In the genomic region with DNA sequence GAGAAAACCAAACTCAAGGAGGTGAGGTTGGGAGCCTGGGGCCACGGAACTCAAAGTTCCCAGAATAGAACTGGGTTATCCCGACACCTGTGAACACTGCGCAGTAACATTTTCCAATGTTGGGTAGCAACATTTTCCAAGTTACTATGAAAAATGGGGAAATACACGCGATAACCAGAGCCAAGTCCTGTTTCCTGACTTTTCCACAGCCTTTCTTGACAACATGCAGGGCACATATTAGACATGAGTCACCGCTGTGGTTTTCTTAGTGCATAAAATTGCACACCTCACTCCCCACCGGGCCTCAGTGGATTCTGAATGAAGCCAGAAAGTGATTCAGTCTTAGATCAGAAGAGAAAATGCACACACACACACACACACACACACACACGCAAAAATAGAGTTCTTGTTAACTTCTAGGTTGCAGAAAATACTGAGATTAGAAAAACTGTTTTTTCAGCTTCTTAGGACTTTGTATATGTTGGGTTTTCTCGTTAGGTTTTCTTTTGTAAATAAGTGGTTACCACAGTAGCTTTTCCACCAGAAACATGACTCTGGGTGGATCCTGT, we compare ENCODE assay signal across 8 cellular contexts.
DNase-seq lines count a peak whose midpoint lies in the region; ATAC-seq lines count a peak whose summit lies in the region.

No MANE protein-coding gene starts in this region.

- peak; percentile 99 for ATAC-seq in stimulated activated effector memory CD8-positive, alpha-beta T cell treated with anti-CD3 and anti-CD28 coated beads, Interleukin-12 subunit alpha, Interleukin-12 subunit beta, amount 100 ng/mL, for 72 hours
- ATAC-seq in GM18502 (IDR thresholded peaks at IDR 0.05; ENCODE audit: poor library complexity, unreplicated experiment) = no peak

- H3K36me3 Mint-ChIP-seq in stimulated activated effector memory CD8-positive, alpha-beta T cell treated with anti-CD3 and anti-CD28 coated beads, Interleukin-12 subunit alpha, Interleukin-12 subunit beta, amount 100 ng/mL, for 72 hours = peaks cover 13% of the 10 kb centered on the region

- H3K4me3 Mint-ChIP-seq in stimulated activated effector memory CD8-positive, alpha-beta T cell treated with anti-CD3 and anti-CD28 coated beads, Interleukin-12 subunit alpha, Interleukin-12 subunit beta, amount 100 ng/mL, for 72 hours = no peak overlapping the region

- in situ Hi-C loops in ACHN (cut with HindIII; ENCODE audit: low pct_ligation_motif_present, low pct_unique_long_range_greater_than_20kb, low sequenced_read_pairs) = no loop called here

- DNase-seq in ACHN (peak; percentile 94), NOMO-1 treated with DMSO at 0.1 percent for 48 hours (lab: John Stamatoyannopoulos, UW; ENCODE audit: unreplicated experiment) (peak; percentile 1), iris pigment epithelial cell (ENCODE audit: low read depth) (peak; percentile 91), cerebellar cortex (ENCODE audit: low spot score) (no peak), SHP77 treated with DMSO at 0.1 percent for 48 hours (lab: John Stamatoyannopoulos, UW) (no peak)
- peak; percentile 37 for DNase-seq in activated gamma-delta T cell treated with anti-CD3 and anti-CD28 coated beads, Interleukin-2, amount 50 U/mL, for 16 hours (ENCODE audit: low read depth)
- peak; percentile 30 to 74 for DNase-seq in stimulated activated effector memory CD8-positive, alpha-beta T cell treated with anti-CD3 and anti-CD28 coated beads, Interleukin-12 subunit alpha, Interleukin-12 subunit beta, amount 100 ng/mL, for 72 hours (ENCODE audit: low spot score in 2 of 2)

- peaks cover 37% of the 10 kb centered on the region for H3K4me1 Mint-ChIP-seq in stimulated activated effector memory CD8-positive, alpha-beta T cell treated with anti-CD3 and anti-CD28 coated beads, Interleukin-12 subunit alpha, Interleukin-12 subunit beta, amount 100 ng/mL, for 72 hours

- peak overlapping the region; percentile 86 for H3K27ac Mint-ChIP-seq in stimulated activated effector memory CD8-positive, alpha-beta T cell treated with anti-CD3 and anti-CD28 coated beads, Interleukin-12 subunit alpha, Interleukin-12 subunit beta, amount 100 ng/mL, for 72 hours

- no peaks in the 10 kb centered on the region for H3K9me3 Mint-ChIP-seq in stimulated activated effector memory CD8-positive, alpha-beta T cell treated with anti-CD3 and anti-CD28 coated beads, Interleukin-12 subunit alpha, Interleukin-12 subunit beta, amount 100 ng/mL, for 72 hours

Comparison
In these comparisons a context has a peak if more than half of its experiments do, and no peak if none do; other contexts are left out.
1. DNase-seq: peak in ACHN (single experiment), NOMO-1 treated with DMSO at 0.1 percent for 48 hours (single experiment), activated gamma-delta T cell treated with anti-CD3 and anti-CD28 coated beads, Interleukin-2, amount 50 U/mL, for 16 hours (single experiment), iris pigment epithelial cell (single experiment) and stimulated activated effector memory CD8-positive, alpha-beta T cell treated with anti-CD3 and anti-CD28 coated beads, Interleukin-12 subunit alpha, Interleukin-12 subunit beta, amount 100 ng/mL, for 72 hours (2 of 2); none in cerebellar cortex (single experiment) and SHP77 treated with DMSO at 0.1 percent for 48 hours (single experiment).